28 cellular contexts compared by ENCODE assay signal in genomic region chr16:53176434-53176833, GRCh38.
"Had no signal": no experiment of that assay in that cellular context is flagged by ENCODE, and none has a peak within 500 bp of the region (broad histone marks: within the 10 kb centered on the region; RNA-seq: fewer than 3 reads in every experiment).

No MANE protein-coding gene starts in this region.

- H3K27ac ChIP-seq: ascending aorta, brain microvascular endothelial cell, coronary artery, dorsolateral prefrontal cortex, heart left ventricle had no signal

- H3K36me3 ChIP-seq: ascending aorta had no signal

- H3K27me3 Mint-ChIP-seq: activated CD4-positive, alpha-beta memory T cell treated with anti-CD3 and anti-CD28 coated beads, Interleukin-2, amount 10 ng/mL, durations not matched to agents 7 days and 5 days; activated CD4-positive, alpha-beta T cell treated with anti-CD3 and anti-CD28 coated beads for 36 hours; activated CD4-positive, alpha-beta T cell treated with anti-CD3 and anti-CD28 coated beads, Interleukin-2, amount 10 ng/mL, durations not matched to agents 24 days and 14 days; activated naive CD4-positive, alpha-beta T cell treated with anti-CD3 and anti-CD28 coated beads, Interleukin-2, amount 10 ng/mL, durations not matched to agents 7 days and 5 days; activated naive CD8-positive, alpha-beta T cell treated with anti-CD3 and anti-CD28 coated beads, Interleukin-2, amount 10 ng/mL, durations not matched to agents 7 days and 5 days; activated T-cell treated with anti-CD3 and anti-CD28 coated beads, Interleukin-2, amount 50 U/mL, for 24 hours; central memory CD8-positive, alpha-beta T cell; dendritic cell treated with granulocyte-macrophage colony-stimulating factor and Interleukin-4, amounts not matched to agents 40 ng/mL and 50 ng/mL, for 4 days had no signal

- H3K4me3 ChIP-seq: ascending aorta, coronary artery, dorsolateral prefrontal cortex, heart left ventricle had no signal

- H3K27me3 ChIP-seq: ascending aorta, brain microvascular endothelial cell, dorsolateral prefrontal cortex, heart left ventricle had no signal

- DNase-seq: activated CD4-positive, alpha-beta memory T cell treated with anti-CD3 and anti-CD28 coated beads, Interleukin-2, amount 10 ng/mL, durations not matched to agents 7 days and 5 days; activated CD4-positive, alpha-beta T cell treated with anti-CD3 and anti-CD28 coated beads for 36 hours; activated CD4-positive, alpha-beta T cell treated with anti-CD3 and anti-CD28 coated beads, Interleukin-2, amount 10 ng/mL, durations not matched to agents 24 days and 14 days; activated CD4-positive, CD25-positive, alpha-beta regulatory T cell; activated CD4-positive, CD25-positive, alpha-beta regulatory T cell treated with anti-CD3 and anti-CD28 coated beads, Interleukin-2, amount 50 U/mL, for 72 hours; activated CD8-positive, alpha-beta memory T cell treated with anti-CD3 and anti-CD28 coated beads, Interleukin-2, amount 50 U/mL, for 48 hours; activated gamma-delta T cell; activated naive CD4-positive, alpha-beta T cell; activated naive CD4-positive, alpha-beta T cell treated with anti-CD3 and anti-CD28 coated beads, Interleukin-2, amount 10 ng/mL, durations not matched to agents 7 days and 5 days; activated naive CD8-positive, alpha-beta T cell treated with anti-CD3 and anti-CD28 coated beads, Interleukin-2, amount 10 ng/mL, durations not matched to agents 7 days and 5 days; activated T-cell treated with anti-CD3 and anti-CD28 coated beads for 4 hours; activated T-cell treated with anti-CD3 and anti-CD28 coated beads, Interleukin-2, amount 50 U/mL, for 24 hours; activated T-cell treated with anti-CD3 and anti-CD28 coated beads, Interleukin-2, amount 50 U/mL, for 72 hours; brain microvascular endothelial cell; dorsolateral prefrontal cortex; effector memory CD4-positive, alpha-beta T cell; endodermal cell; foreskin fibroblast; glutamatergic neuron; heart left ventricle had no signal

- H3K36me3 Mint-ChIP-seq: activated naive CD4-positive, alpha-beta T cell treated with anti-CD3 and anti-CD28 coated beads, Interleukin-2, amount 50 U/mL, for 72 hours had no signal

- H3K9me3 ChIP-seq: ascending aorta, heart left ventricle had no signal

- H3K4me3 Mint-ChIP-seq: activated CD4-positive, alpha-beta memory T cell treated with anti-CD3 and anti-CD28 coated beads, Interleukin-2, amount 10 ng/mL, durations not matched to agents 7 days and 5 days; activated CD4-positive, alpha-beta T cell treated with anti-CD3 and anti-CD28 coated beads for 36 hours; activated CD4-positive, alpha-beta T cell treated with anti-CD3 and anti-CD28 coated beads, Interleukin-2, amount 10 ng/mL, durations not matched to agents 24 days and 14 days; activated naive CD4-positive, alpha-beta T cell treated with anti-CD3 and anti-CD28 coated beads, Interleukin-2, amount 10 ng/mL, durations not matched to agents 7 days and 5 days; activated naive CD8-positive, alpha-beta T cell treated with anti-CD3 and anti-CD28 coated beads, Interleukin-2, amount 10 ng/mL, durations not matched to agents 7 days and 5 days; activated T-cell treated with anti-CD3 and anti-CD28 coated beads, Interleukin-2, amount 50 U/mL, for 24 hours; activated T-cell treated with anti-CD3 and anti-CD28 coated beads, Interleukin-2, amount 50 U/mL, for 72 hours; central memory CD8-positive, alpha-beta T cell; dendritic cell treated with granulocyte-macrophage colony-stimulating factor and Interleukin-4, amounts not matched to agents 40 ng/mL and 50 ng/mL, for 4 days; endodermal cell had no signal

- H3K9me3 Mint-ChIP-seq: activated CD4-positive, alpha-beta memory T cell treated with anti-CD3 and anti-CD28 coated beads, Interleukin-2, amount 10 ng/mL, durations not matched to agents 7 days and 5 days; activated CD4-positive, alpha-beta T cell treated with anti-CD3 and anti-CD28 coated beads, Interleukin-2, amount 10 ng/mL, durations not matched to agents 24 days and 14 days; activated naive CD4-positive, alpha-beta T cell treated with anti-CD3 and anti-CD28 coated beads, Interleukin-2, amount 10 ng/mL, durations not matched to agents 7 days and 5 days; activated naive CD4-positive, alpha-beta T cell treated with anti-CD3 and anti-CD28 coated beads, Interleukin-2, amount 50 U/mL, for 72 hours; activated naive CD8-positive, alpha-beta T cell treated with anti-CD3 and anti-CD28 coated beads, Interleukin-2, amount 10 ng/mL, durations not matched to agents 7 days and 5 days; activated T-cell treated with anti-CD3 and anti-CD28 coated beads, Interleukin-2, amount 50 U/mL, for 24 hours; activated T-cell treated with anti-CD3 and anti-CD28 coated beads, Interleukin-2, amount 50 U/mL, for 72 hours; central memory CD8-positive, alpha-beta T cell; dendritic cell treated with granulocyte-macrophage colony-stimulating factor and Interleukin-4, amounts not matched to agents 40 ng/mL and 50 ng/mL, for 4 days; endodermal cell had no signal

- H3K4me1 Mint-ChIP-seq: activated CD4-positive, alpha-beta memory T cell treated with anti-CD3 and anti-CD28 coated beads, Interleukin-2, amount 10 ng/mL, durations not matched to agents 7 days and 5 days; activated CD4-positive, alpha-beta T cell treated with anti-CD3 and anti-CD28 coated beads for 36 hours; activated CD4-positive, alpha-beta T cell treated with anti-CD3 and anti-CD28 coated beads, Interleukin-2, amount 10 ng/mL, durations not matched to agents 24 days and 14 days; activated naive CD4-positive, alpha-beta T cell treated with anti-CD3 and anti-CD28 coated beads, Interleukin-2, amount 10 ng/mL, durations not matched to agents 7 days and 5 days; endodermal cell had no signal

- FAIRE-seq: bronchial epithelial cell, frontal cortex had no signal

- H3K27ac Mint-ChIP-seq: activated CD4-positive, alpha-beta memory T cell treated with anti-CD3 and anti-CD28 coated beads, Interleukin-2, amount 10 ng/mL, durations not matched to agents 7 days and 5 days; activated CD4-positive, alpha-beta T cell treated with anti-CD3 and anti-CD28 coated beads for 36 hours; activated CD4-positive, alpha-beta T cell treated with anti-CD3 and anti-CD28 coated beads, Interleukin-2, amount 10 ng/mL, durations not matched to agents 24 days and 14 days; activated naive CD4-positive, alpha-beta T cell treated with anti-CD3 and anti-CD28 coated beads, Interleukin-2, amount 10 ng/mL, durations not matched to agents 7 days and 5 days; activated naive CD4-positive, alpha-beta T cell treated with anti-CD3 and anti-CD28 coated beads, Interleukin-2, amount 50 U/mL, for 72 hours; activated naive CD8-positive, alpha-beta T cell treated with anti-CD3 and anti-CD28 coated beads, Interleukin-2, amount 10 ng/mL, durations not matched to agents 7 days and 5 days; activated T-cell treated with anti-CD3 and anti-CD28 coated beads, Interleukin-2, amount 50 U/mL, for 24 hours; activated T-cell treated with anti-CD3 and anti-CD28 coated beads, Interleukin-2, amount 50 U/mL, for 72 hours; dendritic cell treated with granulocyte-macrophage colony-stimulating factor and Interleukin-4, amounts not matched to agents 40 ng/mL and 50 ng/mL, for 4 days; endodermal cell had no signal

- ATAC-seq: activated CD4-positive, alpha-beta T cell treated with anti-CD3 and anti-CD28 coated beads for 36 hours; activated naive CD4-positive, alpha-beta T cell treated with anti-CD3 and anti-CD28 coated beads, Interleukin-2, amount 50 U/mL, for 72 hours; activated T-cell treated with anti-CD3 and anti-CD28 coated beads, Interleukin-2, amount 50 U/mL, for 72 hours; esophagus mucosa; heart left ventricle had no signal

- H3K4me1 ChIP-seq: ascending aorta had no signal
